In the genomic region with DNA sequence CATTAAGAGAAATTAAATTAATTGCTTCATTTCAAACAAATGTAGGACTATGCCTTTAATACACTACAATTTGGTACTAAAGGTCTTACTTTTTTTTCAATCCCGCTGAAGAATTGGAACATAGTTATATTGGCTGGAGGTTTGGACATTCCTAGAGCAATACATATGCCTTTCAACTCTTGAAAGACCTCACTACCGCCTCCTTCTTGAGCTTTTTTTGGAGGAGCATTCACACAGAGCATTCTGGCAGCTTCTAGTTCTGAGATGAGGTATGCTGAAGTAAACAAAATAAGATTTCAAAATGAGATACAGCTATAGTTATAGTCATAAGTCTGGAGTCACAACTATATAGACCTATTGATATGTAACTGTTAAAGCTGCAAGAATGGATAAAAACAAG, we compare ENCODE assay signal across 17 cellular contexts. TPM values are rescaled to one million over a fixed set of nuclear protein-coding genes. Genes with fewer than 3 reads are reported as not detected.
A peak's percentile ranks its signal among the peaks of the same experiment; 100 is the strongest.
DNase-seq lines count a peak whose midpoint lies in the region; ATAC-seq, FAIRE-seq and TF ChIP-seq lines count a peak whose summit lies in the region.
"Had no signal": no experiment of that assay in that cellular context is flagged by ENCODE, and none has a peak within 500 bp of the region (broad histone marks: within the 10 kb centered on the region; RNA-seq: fewer than 3 reads in every experiment).

No MANE protein-coding gene starts in this region.

- H3K9me3 ChIP-seq in pancreas: no peaks in the 10 kb centered on the region
- H3K9me3 ChIP-seq: BLaER1 treated with 17β-estradiol and CSF1 and Interleukin-3, amounts not matched to agents 10 nM and 100 nM; SJSA1 had no signal

- peaks cover 89% of the 10 kb centered on the region for H3K36me3 Mint-ChIP-seq in activated T-cell treated with anti-CD3 and anti-CD28 coated beads, Interleukin-2, amount 50 U/mL, for 24 hours (ENCODE audit: low read depth)

- peaks cover 0 to 12% (median 0%) of the 10 kb centered on the region in 3 donors for H3K36me3 ChIP-seq in pancreas

- peaks cover 13% of the 10 kb centered on the region for H3K4me1 Mint-ChIP-seq in activated T-cell treated with anti-CD3 and anti-CD28 coated beads, Interleukin-2, amount 50 U/mL, for 24 hours (ENCODE audit: low read depth)

- no peak overlapping the region for H3K27ac ChIP-seq in pancreas
- H3K27ac ChIP-seq: BLaER1 treated with 17β-estradiol and CSF1 and Interleukin-3, amounts not matched to agents 10 nM and 100 nM; SJSA1 had no signal

- no peak for DNase-seq in activated T-cell treated with anti-CD3 and anti-CD28 coated beads, Interleukin-2, amount 50 U/mL, for 24 hours
- DNase-seq in activated T-cell treated with anti-CD3 and anti-CD28 coated beads for 4 hours: no peak
- peak; percentile 43 for DNase-seq in dedifferentiated amniotic fluid mesenchymal stem cell (ENCODE audit: extremely low spot score)
- peak; percentile 59 for DNase-seq in iris pigment epithelial cell (ENCODE audit: low read depth)
- DNase-seq in NCI-H524 (lab: John Stamatoyannopoulos, UW): no peak
- no peak for DNase-seq in NCI-H2107 treated with DMSO at 0.1 percent for 48 hours (lab: John Stamatoyannopoulos, UW; ENCODE audit: unreplicated experiment)
- no peak for DNase-seq in pancreas
- DNase-seq: 8988T, DMS153, H9, Karpas-422, NCI-H1436 treated with DMSO at 0.1 percent for 48 hours, NCI-H2081, PC-3 had no signal

- intact Hi-C loops in pancreas (cut with DNase I): no loop called here

- no peak overlapping the region for H3K4me3 Mint-ChIP-seq in activated T-cell treated with anti-CD3 and anti-CD28 coated beads, Interleukin-2, amount 50 U/mL, for 24 hours
- H3K4me3 Mint-ChIP-seq: H9 had no signal

- H3K4me3 ChIP-seq in pancreas: no peak overlapping the region
- H3K4me3 ChIP-seq: BLaER1 treated with 17β-estradiol and CSF1 and Interleukin-3, amounts not matched to agents 10 nM and 100 nM; SJSA1 had no signal

- no peaks in the 10 kb centered on the region for H3K27me3 Mint-ChIP-seq in activated T-cell treated with anti-CD3 and anti-CD28 coated beads, Interleukin-2, amount 50 U/mL, for 24 hours

- peaks cover 0 to 3% (median 0%) of the 10 kb centered on the region in 3 donors for H3K4me1 ChIP-seq in pancreas
- H3K4me1 ChIP-seq: BLaER1 treated with 17β-estradiol and CSF1 and Interleukin-3, amounts not matched to agents 10 nM and 100 nM; SJSA1 had no signal

- ATAC-seq in pancreas (no peak), GM18511 (IDR thresholded peaks at IDR 0.05; ENCODE audit: unreplicated experiment) (no peak)
- ATAC-seq: PC-3 had no signal

- peak overlapping the region; percentile 14 for H3K27ac Mint-ChIP-seq in activated T-cell treated with anti-CD3 and anti-CD28 coated beads, Interleukin-2, amount 50 U/mL, for 24 hours

- no peaks in the 10 kb centered on the region for H3K27me3 ChIP-seq in pancreas
- H3K27me3 ChIP-seq: BLaER1 treated with 17β-estradiol and CSF1 and Interleukin-3, amounts not matched to agents 10 nM and 100 nM; SJSA1 had no signal

- 68 to 77% methylated on average over 2 of the region's 2 CpGs for WGBS in pancreas, 2 donors

- FAIRE-seq in pancreas (lab: Jason Lieb, UNC): no peak

- H3K9me3 Mint-ChIP-seq in activated T-cell treated with anti-CD3 and anti-CD28 coated beads, Interleukin-2, amount 50 U/mL, for 24 hours: no peaks in the 10 kb centered on the region

- no peak for TF ChIP-seq CTCF in pancreas (IDR thresholded peaks at IDR 0.05)

RNA-seq across cellular contexts. Expression of a gene that starts 10.9 kb away (rescaled TPM):
- 10 to 100 TPM; 10.2 to 25.3 (median 19.0) TPM for total RNA-seq in pancreas
- 10 to 100 TPM in 1 of 2 donors, 1 to 10 TPM in 1; 8.9 to 11.0 TPM for polyA plus RNA-seq in pancreas

Comparison
In these comparisons a context has a peak if more than half of its experiments do, and no peak if none do; other contexts are left out.
1. DNase-seq: peak in dedifferentiated amniotic fluid mesenchymal stem cell (single experiment) and iris pigment epithelial cell (single experiment); none in activated T-cell treated with anti-CD3 and anti-CD28 coated beads, Interleukin-2, amount 50 U/mL, for 24 hours (single experiment), activated T-cell treated with anti-CD3 and anti-CD28 coated beads for 4 hours (single experiment), NCI-H524 (0 of 2), NCI-H2107 treated with DMSO at 0.1 percent for 48 hours (single experiment) and pancreas (0 of 6).